Comparison of ENCODE assay signal across 10 cellular contexts in genomic region chr15:63905558-63906265, GRCh38.
DNase-seq lines count a peak whose midpoint lies in the region; ATAC-seq, FAIRE-seq and TF ChIP-seq lines count a peak whose summit lies in the region.
"Had no signal": no experiment of that assay in that cellular context is flagged by ENCODE, and none has a peak within 500 bp of the region (broad histone marks: within the 10 kb centered on the region; RNA-seq: fewer than 3 reads in every experiment).

No MANE protein-coding gene starts in this region.

- no peaks in the 10 kb centered on the region for H3K27me3 ChIP-seq in ACC112 (ENCODE audit: insufficient read depth, low read length)
- no peaks in the 10 kb centered on the region for H3K27me3 ChIP-seq in right lobe of liver
- no peaks in the 10 kb centered on the region for H3K27me3 ChIP-seq in ascending aorta

- H3K9me3 ChIP-seq in right lobe of liver (no peaks in the 10 kb centered on the region), ascending aorta (no peaks in the 10 kb centered on the region)
- H3K9me3 ChIP-seq: Caco-2 had no signal

- peaks cover 17% of the 10 kb centered on the region for H3K4me1 ChIP-seq in ACC112 (ENCODE audit: control insufficient read depth, insufficient read depth, low read length, unreplicated experiment)
- H3K4me1 ChIP-seq in right lobe of liver: peaks cover 0 to 14% (median 2%) of the 10 kb centered on the region in 4 donors
- peaks cover 0 to 15% of the 10 kb centered on the region in 2 donors for H3K4me1 ChIP-seq in ascending aorta
- H3K4me1 ChIP-seq: Caco-2 had no signal

- peaks cover 2% of the 10 kb centered on the region for H3K36me3 Mint-ChIP-seq in T-helper 2 cell treated with Interferon-gamma antibody and Interleukin-4, amounts not matched to agents 5 μg/mL and 100 μg/mL, for 36 hours (ENCODE audit: low read depth)

- no peak for TF ChIP-seq CTCF in right lobe of liver (IDR thresholded peaks at IDR 0.05)
- TF ChIP-seq CTCF in ascending aorta (IDR thresholded peaks at IDR 0.05): no peak

- TF ChIP-seq POLR2A in right lobe of liver (IDR thresholded peaks at IDR 0.05): no peak

- H3K36me3 ChIP-seq in ACC112 (ENCODE audit: insufficient read depth, low read length) (no peaks in the 10 kb centered on the region), right lobe of liver (no peaks in the 10 kb centered on the region), ascending aorta (no peaks in the 10 kb centered on the region)

- peak overlapping the region; percentile 12 for H2AFZ ChIP-seq in ACC112 (ENCODE audit: low read length, unreplicated experiment)

- H3K27ac ChIP-seq in ACC112 (ENCODE audit: low read depth, low read length): no peak overlapping the region
- peak overlapping the region in 2 of 3 donors; percentile 49 to 54 for H3K27ac ChIP-seq in right lobe of liver
- no peak overlapping the region for H3K27ac ChIP-seq in ascending aorta

- ATAC-seq in right lobe of liver: peak; percentile 54 to 65 (median 62)
- no peak for ATAC-seq in HG02642 (IDR thresholded peaks at IDR 0.05; ENCODE audit: poor library complexity, unreplicated experiment)

- H3K4me3 ChIP-seq in ACC112 (ENCODE audit: low read depth, low read length): no peak overlapping the region
- H3K4me3 ChIP-seq in right lobe of liver: no peak overlapping the region
- no peak overlapping the region for H3K4me3 ChIP-seq in ascending aorta

- H3K4me1 Mint-ChIP-seq in T-helper 2 cell treated with Interferon-gamma antibody and Interleukin-4, amounts not matched to agents 5 μg/mL and 100 μg/mL, for 36 hours (ENCODE audit: low read depth): peaks cover 20% of the 10 kb centered on the region

- H3K4me3 Mint-ChIP-seq in T-helper 2 cell treated with Interferon-gamma antibody and Interleukin-4, amounts not matched to agents 5 μg/mL and 100 μg/mL, for 36 hours: no peak overlapping the region

- peak overlapping the region; percentile 56 for H3K27ac Mint-ChIP-seq in T-helper 2 cell treated with Interferon-gamma antibody and Interleukin-4, amounts not matched to agents 5 μg/mL and 100 μg/mL, for 36 hours

- WGBS in right lobe of liver (ENCODE audit: insufficient coverage, low coverage, low lambda C conversion rate, missing lambda C conversion rate): 42% methylated on average over 6 of the region's 8 CpGs

- DNase-seq in GM18507 (ENCODE audit: extremely low spot score, insufficient read length, low read depth) (no peak), right lobe of liver (peak in 1 of 3 donors; percentile 21), ascending aorta (ENCODE audit: low spot score in 2 of 2) (no peak), glomerular visceral epithelial cell (ENCODE audit: extremely low spot score) (no peak)
- DNase-seq in T-helper 2 cell treated with Interferon-gamma antibody and Interleukin-4, amounts not matched to agents 5 μg/mL and 100 μg/mL, for 36 hours (ENCODE audit: low spot score): no peak
- DNase-seq in activated CD4-positive, CD25-positive, alpha-beta regulatory T cell treated with anti-CD3 and anti-CD28 coated beads, Interleukin-2, amount 50 U/mL, for 72 hours: no peak
- DNase-seq: activated gamma-delta T cell treated with Interleukin-2 at 50 U/mL for 16 hours, Caco-2 had no signal

- intact Hi-C loops in right lobe of liver (cut with DNase I): no loop called here
- intact Hi-C loops in ascending aorta (cut with DNase I): no loop called here

- no peaks in the 10 kb centered on the region for H3K27me3 Mint-ChIP-seq in T-helper 2 cell treated with Interferon-gamma antibody and Interleukin-4, amounts not matched to agents 5 μg/mL and 100 μg/mL, for 36 hours (ENCODE audit: low read depth)

- no peaks in the 10 kb centered on the region for H3K9me3 Mint-ChIP-seq in T-helper 2 cell treated with Interferon-gamma antibody and Interleukin-4, amounts not matched to agents 5 μg/mL and 100 μg/mL, for 36 hours

- FAIRE-seq in GM18507 (lab: Jason Lieb, UNC): peak; percentile 74

- no peaks in the 10 kb centered on the region for H3K79me2 ChIP-seq in ACC112 (ENCODE audit: control insufficient read depth, insufficient read depth, low read length, unreplicated experiment)

Comparison
In these comparisons a context has a peak if more than half of its experiments do, and no peak if none do; other contexts are left out.
1. H3K27ac ChIP-seq: peak in right lobe of liver (2 of 3); none in ACC112 (single experiment) and ascending aorta (0 of 2).